In the genomic region with DNA sequence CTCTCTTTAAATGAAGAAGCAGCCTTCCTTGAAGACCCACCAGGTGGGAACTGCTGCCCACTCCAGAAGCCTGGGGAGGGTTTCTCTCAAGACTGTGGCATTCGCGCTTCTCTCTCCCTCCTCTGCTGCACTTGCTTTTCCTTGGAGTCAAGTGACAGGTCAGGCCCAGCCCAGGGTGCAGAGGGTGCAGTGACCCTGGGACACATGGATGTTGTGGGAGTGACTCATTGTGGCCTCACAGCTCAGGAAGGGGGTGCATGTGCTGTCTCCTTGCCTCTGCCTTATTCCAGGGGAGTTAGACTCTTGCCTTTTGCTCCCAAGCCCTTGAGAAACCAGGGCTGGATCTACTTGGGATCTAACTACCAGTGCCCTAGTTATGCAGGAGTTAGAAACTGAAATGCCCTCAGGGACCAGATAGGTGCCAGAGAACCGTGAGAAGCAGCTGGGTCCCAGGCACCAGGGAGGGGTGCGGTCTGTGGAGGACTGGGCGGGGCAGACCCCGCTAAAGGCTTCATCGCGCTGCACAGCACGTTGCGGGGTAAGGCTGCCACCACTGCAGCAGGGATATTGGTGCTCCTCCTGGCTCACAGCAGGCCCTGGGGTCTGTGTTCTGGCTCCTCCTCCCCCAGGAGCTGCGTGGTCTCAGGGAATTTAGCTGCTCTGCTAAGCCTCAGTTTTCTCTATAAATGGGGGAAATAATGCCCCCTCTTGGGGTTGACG, we compare ENCODE assay signal across 1 cellular context.
TF ChIP-seq lines count a peak whose summit lies in the region.

No MANE protein-coding gene starts in this region.

TF ChIP-seq in K562, 482 proteins besides CTCF, POLR2A, EP300 and RAD21:
- TF ChIP-seq ZNF668 (CRISPR knock-in tag; IDR thresholded peaks at IDR 0.05): no peak
- 0 out of 2 replicates have a peak, but pooled peaks have one; percentile 22 for TF ChIP-seq FOSL1 (tag; conservative IDR thresholded peaks at IDR 0.05)
TF ChIP-seq in K562: peak in this region for 1.
